ENCODE assay signal across 8 cellular contexts in the genomic region with DNA sequence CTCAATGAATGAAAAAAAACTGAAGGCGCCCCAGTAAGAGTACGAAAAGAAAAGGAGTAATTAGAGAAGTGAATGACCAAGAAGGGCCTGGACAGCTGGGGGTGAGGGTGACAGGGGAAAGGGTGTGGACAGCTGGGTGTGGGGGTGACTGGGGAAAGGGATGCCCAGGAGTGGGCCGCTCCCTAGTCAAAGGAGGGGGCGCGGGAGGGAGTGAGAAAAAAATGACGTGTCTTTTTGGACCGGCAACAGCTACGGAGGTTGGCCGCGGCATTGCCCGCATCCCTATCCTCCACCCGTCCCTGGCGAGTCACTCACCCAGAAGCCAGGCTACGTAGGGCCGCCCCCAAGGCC. TPM values are rescaled to one million over a fixed set of nuclear protein-coding genes. Genes with fewer than 3 reads are reported as not detected.
A peak's percentile ranks its signal among the peaks of the same experiment; 100 is the strongest.
DNase-seq lines count a peak whose midpoint lies in the region; ATAC-seq and TF ChIP-seq lines count a peak whose summit lies in the region.

No MANE protein-coding gene starts in this region.

- no peaks in the 10 kb centered on the region for H3K27me3 ChIP-seq in A673 (replicated peaks; ENCODE audit: insufficient read depth, low read depth, low read length, poor library complexity)

- peak overlapping the region; percentile 100 for H3K27ac Mint-ChIP-seq in osteocyte (ENCODE audit: unreplicated experiment)

- DNase-seq in A673 (ENCODE audit: low spot score) (no peak), fibroblast of pulmonary artery (ENCODE audit: low read depth) (no peak), osteocyte (ENCODE audit: extremely low spot score, unreplicated experiment) (no peak)

- no peaks in the 10 kb centered on the region for H3K9me3 ChIP-seq in A673 (ENCODE audit: low read depth, low read length, poor library complexity, severe bottlenecking)

- TF ChIP-seq CTCF in A673 (conservative IDR thresholded peaks at IDR 0.05; ENCODE audit: low read depth, low read length) = no peak
- no peak for TF ChIP-seq CTCF in fibroblast of pulmonary artery (IDR thresholded peaks at IDR 0.05; ENCODE audit: low read length, missing control alignments)
- no peak for TF ChIP-seq CTCF in osteocyte (IDR thresholded peaks at IDR 0.05)

- POLR2A ChIA-PET in A673 (lab: Charles Lee; ENCODE audit: low non-redundant PET) = interaction anchor here (1.0 kb wide), 1 partner anchor 10 kb away, joined by 3 read pairs; no protein-coding TSS in a partner anchor

- H3K36me3 ChIP-seq in A673 (ENCODE audit: insufficient read depth, low read length, poor library complexity, severe bottlenecking) = no peaks in the 10 kb centered on the region

- peaks cover 39% of the 10 kb centered on the region for H3K4me1 Mint-ChIP-seq in osteocyte (ENCODE audit: unreplicated experiment)

- H3K4me3 ChIP-seq in A673 (ENCODE audit: low read depth, low read length, poor library complexity, severe bottlenecking) (peak overlapping the region; percentile 66), fibroblast of pulmonary artery (replicated peaks; ENCODE audit: low read depth, low read length) (peak overlapping the region; percentile 85)

- intact Hi-C loops in A673 (cut with micrococcal nuclease; ENCODE audit: unreplicated experiment) = loop anchor here (10.0 kb wide), 1 partner anchor 103 kb away; the partner anchor contains the start of gene CMC1

- BruUV-seq in A673 (replicated peaks; lab: Mats Ljungman, UMichigan) = no TSS peak

- CTCF ChIA-PET in A673 (lab: Charles Lee) = interaction anchor here (0.6 to 1.0 kb wide), 2 partner anchors 319 to 511 kb away, joined by 3 to 4 read pairs; no protein-coding TSS in a partner anchor

- H3K27ac ChIP-seq in A673 (ENCODE audit: low read depth, low read length, poor library complexity, severe bottlenecking) = peak overlapping the region; percentile 95

- H3K4me3 Mint-ChIP-seq in osteocyte (ENCODE audit: unreplicated experiment) = peak overlapping the region; percentile 99

- peaks cover 28% of the 10 kb centered on the region for H3K4me1 ChIP-seq in A673 (ENCODE audit: insufficient read depth, low read length, poor library complexity, severe bottlenecking)

- no peaks in the 10 kb centered on the region for H3K27me3 Mint-ChIP-seq in osteocyte (ENCODE audit: unreplicated experiment)

- ATAC-seq in GM19438 (IDR thresholded peaks at IDR 0.05; ENCODE audit: low read depth, unreplicated experiment) (peak; percentile 68), SK-N-SH treated with all-trans-retinoic acid at 6 μM for 48 hours (peak; percentile 87), HG02759 (IDR thresholded peaks at IDR 0.05; ENCODE audit: unreplicated experiment) (no peak), GM21737 (IDR thresholded peaks at IDR 0.05; ENCODE audit: unreplicated experiment) (no peak), GM21390 (IDR thresholded peaks at IDR 0.05; ENCODE audit: unreplicated experiment) (no peak)

- H3K9me3 Mint-ChIP-seq in osteocyte (ENCODE audit: unreplicated experiment) = peaks cover 10% of the 10 kb centered on the region

- H3K36me3 Mint-ChIP-seq in osteocyte (ENCODE audit: unreplicated experiment) = peaks cover 5% of the 10 kb centered on the region

TF ChIP-seq in SK-N-SH treated with all-trans-retinoic acid at 6 μM for 48 hours, 23 proteins besides CTCF, POLR2A, EP300 and RAD21:
- no peak for TF ChIP-seq GLIS3 (CRISPR knock-in tag; IDR thresholded peaks at IDR 0.05)
- no peak for TF ChIP-seq ESRRG (CRISPR knock-in tag; IDR thresholded peaks at IDR 0.05)
- no peak for TF ChIP-seq ZC3H10 (CRISPR knock-in tag; IDR thresholded peaks at IDR 0.05)
- TF ChIP-seq OSR1 (CRISPR knock-in tag; IDR thresholded peaks at IDR 0.05) = no peak
- no peak for TF ChIP-seq CSDC2 (CRISPR knock-in tag; IDR thresholded peaks at IDR 0.05)
- TF ChIP-seq ZFP3 (CRISPR knock-in tag; IDR thresholded peaks at IDR 0.05) = no peak
- no peak for TF ChIP-seq TCF4 (CRISPR knock-in tag; IDR thresholded peaks at IDR 0.05; ENCODE audit: borderline replicate concordance)
- TF ChIP-seq ZNF8 (CRISPR knock-in tag; IDR thresholded peaks at IDR 0.05) = no peak
- no peak for TF ChIP-seq ZNF70 (CRISPR knock-in tag; IDR thresholded peaks at IDR 0.05)
- no peak for TF ChIP-seq TSHZ2 (CRISPR knock-in tag; IDR thresholded peaks at IDR 0.05)
- no peak for TF ChIP-seq POU6F1 (CRISPR knock-in tag; IDR thresholded peaks at IDR 0.05; ENCODE audit: borderline replicate concordance, low read depth)
- no peak for TF ChIP-seq ZNF565 (CRISPR knock-in tag; conservative IDR thresholded peaks at IDR 0.05; ENCODE audit: low read depth)
- no peak for TF ChIP-seq RARB (CRISPR knock-in tag; IDR thresholded peaks at IDR 0.05)
- TF ChIP-seq, protein P1, sequence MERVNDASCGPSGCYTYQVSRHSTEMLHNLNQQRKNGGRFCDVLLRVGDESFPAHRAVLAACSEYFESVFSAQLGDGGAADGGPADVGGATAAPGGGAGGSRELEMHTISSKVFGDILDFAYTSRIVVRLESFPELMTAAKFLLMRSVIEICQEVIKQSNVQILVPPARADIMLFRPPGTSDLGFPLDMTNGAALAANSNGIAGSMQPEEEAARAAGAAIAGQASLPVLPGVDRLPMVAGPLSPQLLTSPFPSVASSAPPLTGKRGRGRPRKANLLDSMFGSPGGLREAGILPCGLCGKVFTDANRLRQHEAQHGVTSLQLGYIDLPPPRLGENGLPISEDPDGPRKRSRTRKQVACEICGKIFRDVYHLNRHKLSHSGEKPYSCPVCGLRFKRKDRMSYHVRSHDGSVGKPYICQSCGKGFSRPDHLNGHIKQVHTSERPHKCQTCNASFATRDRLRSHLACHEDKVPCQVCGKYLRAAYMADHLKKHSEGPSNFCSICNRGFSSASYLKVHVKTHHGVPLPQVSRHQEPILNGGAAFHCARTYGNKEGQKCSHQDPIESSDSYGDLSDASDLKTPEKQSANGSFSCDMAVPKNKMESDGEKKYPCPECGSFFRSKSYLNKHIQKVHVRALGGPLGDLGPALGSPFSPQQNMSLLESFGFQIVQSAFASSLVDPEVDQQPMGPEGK (CRISPR knock-in tag; IDR thresholded peaks at IDR 0.05; ENCODE audit: borderline replicate concordance) = no peak
- TF ChIP-seq CREB5 (CRISPR knock-in tag; IDR thresholded peaks at IDR 0.05; ENCODE audit: low read depth) = no peak
- TF ChIP-seq SNAI2 (CRISPR knock-in tag; IDR thresholded peaks at IDR 0.05) = no peak
- TF ChIP-seq ARNTL (CRISPR knock-in tag; IDR thresholded peaks at IDR 0.05; ENCODE audit: borderline replicate concordance, low read depth) = no peak

RNA-seq across cellular contexts. Expression of gene ZCWPW2, which starts 0.3 kb away (rescaled TPM):
- not detected in 2 replicates for total RNA-seq in A673 (2021)
- 1.2 and 1.9 TPM in 2 replicates for total RNA-seq in osteocyte

RNA-seq across cellular contexts. Expression of gene AZI2, which starts 0.4 kb away (rescaled TPM):
- total RNA-seq in A673 (2021) (86.7 and 106 TPM in 2 replicates), osteocyte (66.4 and 79.2 TPM in 2 replicates)

Comparison
In these comparisons a context has a peak if more than half of its experiments do, and no peak if none do; other contexts are left out.
1. ATAC-seq: peak in GM19438 (single experiment) and SK-N-SH treated with all-trans-retinoic acid at 6 μM for 48 hours (single experiment); none in HG02759 (single experiment), GM21737 (single experiment) and GM21390 (single experiment).